19 cellular contexts compared by ENCODE assay signal in the genomic region with DNA sequence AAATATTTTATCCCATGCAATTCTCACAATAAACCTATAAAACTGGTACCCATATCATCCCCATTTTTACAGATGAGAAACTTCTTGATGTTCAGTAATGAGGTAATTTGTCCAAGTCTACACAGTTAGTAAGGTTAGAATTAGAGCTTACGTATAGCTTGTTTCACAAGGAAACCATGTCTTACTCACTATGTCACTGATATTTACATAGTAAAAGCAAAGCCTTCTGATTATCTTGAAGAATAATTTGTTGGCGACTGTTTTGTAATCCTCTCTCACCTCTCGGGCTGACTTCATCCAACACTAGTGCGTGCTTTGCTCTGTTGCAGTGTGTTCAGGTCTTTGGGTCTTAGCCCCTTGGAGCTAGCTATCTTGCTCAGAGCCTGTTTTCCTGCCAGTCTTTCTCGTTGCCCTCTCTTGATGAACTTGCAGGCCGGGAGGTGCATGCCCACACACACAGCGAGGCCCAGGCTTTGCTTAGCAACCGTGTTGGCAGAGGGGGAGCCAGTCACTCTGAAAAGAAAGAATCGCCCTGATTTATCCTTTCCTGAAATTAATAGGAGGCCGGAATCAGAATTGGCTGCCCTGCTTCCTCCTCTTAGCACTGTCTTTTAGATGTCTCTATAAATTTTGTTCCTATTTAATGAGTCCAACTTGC.
DNase-seq lines count a peak whose midpoint lies in the region; ATAC-seq and TF ChIP-seq lines count a peak whose summit lies in the region.
"Had no signal": no experiment of that assay in that cellular context is flagged by ENCODE, and none has a peak within 500 bp of the region (broad histone marks: within the 10 kb centered on the region; RNA-seq: fewer than 3 reads in every experiment).

No MANE protein-coding gene starts in this region.

- TF ChIP-seq CTCF in gastroesophageal sphincter (IDR thresholded peaks at IDR 0.05) (no peak), omental fat pad (IDR thresholded peaks at IDR 0.05) (no peak), type B pancreatic cell (conservative IDR thresholded peaks at IDR 0.05) (no peak)

- no peak overlapping the region for H3K4me3 ChIP-seq in gastroesophageal sphincter
- H3K4me3 ChIP-seq: esophagus muscularis mucosa, Peyer's patch, stomach had no signal

- TF ChIP-seq EP300 in gastroesophageal sphincter (IDR thresholded peaks at IDR 0.05), result no peak

- peaks cover 14% of the 10 kb centered on the region for H3K4me1 Mint-ChIP-seq in type B pancreatic cell (ENCODE audit: unreplicated experiment)
- H3K4me1 Mint-ChIP-seq: central memory CD8-positive, alpha-beta T cell had no signal

- peak overlapping the region in 3 of 4 donors; percentile 19 to 39 (median 23) for H3K27ac ChIP-seq in gastroesophageal sphincter
- H3K27ac ChIP-seq: 22Rv1, Peyer's patch had no signal

- H3K36me3 ChIP-seq in gastroesophageal sphincter, result no peaks in the 10 kb centered on the region
- H3K36me3 ChIP-seq: esophagus muscularis mucosa, Peyer's patch, stomach had no signal

- no peaks in the 10 kb centered on the region for H3K36me3 Mint-ChIP-seq in type B pancreatic cell

- H3K9me3 ChIP-seq in gastroesophageal sphincter, result no peaks in the 10 kb centered on the region
- H3K9me3 ChIP-seq: esophagus muscularis mucosa, Peyer's patch, stomach had no signal

- peaks cover 0 to 11% (median 6%) of the 10 kb centered on the region in 3 donors for H3K4me1 ChIP-seq in gastroesophageal sphincter
- H3K4me1 ChIP-seq: Peyer's patch had no signal

- no peak overlapping the region for H3K4me3 Mint-ChIP-seq in type B pancreatic cell
- H3K4me3 Mint-ChIP-seq: central memory CD8-positive, alpha-beta T cell; H9 had no signal

- 21 to 23% methylated on average over 4 to 5 of the region's 10 CpGs for WGBS in gastroesophageal sphincter (ENCODE audit: low coverage in 1 of 2), 2 donors

- no peak for ATAC-seq in gastroesophageal sphincter
- peak; percentile 24 for ATAC-seq in omental fat pad (ENCODE audit: low FRiP score)
- ATAC-seq in HG03095 (IDR thresholded peaks at IDR 0.05; ENCODE audit: unreplicated experiment), result no peak

- no peaks in the 10 kb centered on the region for H3K27me3 Mint-ChIP-seq in type B pancreatic cell

- no peaks in the 10 kb centered on the region for H3K9me3 Mint-ChIP-seq in type B pancreatic cell
- H3K9me3 Mint-ChIP-seq: central memory CD8-positive, alpha-beta T cell; H9 had no signal

- DNase-seq in DMS 273 (lab: John Stamatoyannopoulos, UW; ENCODE audit: unreplicated experiment) (peak; percentile 18), DMS 273 treated with DMSO at 0.1 percent for 48 hours (lab: John Stamatoyannopoulos, UW) (no peak), omental fat pad (ENCODE audit: low spot score) (no peak), type B pancreatic cell (ENCODE audit: extremely low spot score, unreplicated experiment) (no peak)
- no peak for DNase-seq in activated naive CD4-positive, alpha-beta T cell treated with anti-CD3 and anti-CD28 coated beads, Interleukin-2, amount 50 U/mL, for 16 hours
- DNase-seq in activated CD4-positive, alpha-beta T cell treated with anti-CD3 and anti-CD28 coated beads, Interleukin-2, amount 50 U/mL, for 4 hours, result no peak
- DNase-seq: activated effector memory CD4-positive, alpha-beta T cell treated with Interleukin-2 at 50 U/mL for 16 hours; H9; Karpas-422; NCI-H1694; NCI-H526; Peyer's patch; stomach; T-helper 2 cell had no signal

- no peaks in the 10 kb centered on the region for H3K27me3 ChIP-seq in gastroesophageal sphincter
- H3K27me3 ChIP-seq: esophagus muscularis mucosa, Peyer's patch, stomach had no signal

- TF ChIP-seq POLR2A in gastroesophageal sphincter (IDR thresholded peaks at IDR 0.05), result no peak

- peak overlapping the region; percentile 44 for H3K27ac Mint-ChIP-seq in type B pancreatic cell
- H3K27ac Mint-ChIP-seq: H9 had no signal
